In genomic region chr12:89949457-89950195, GRCh38 we compare ENCODE assay signal across 8 cellular contexts.
DNase-seq lines count a peak whose midpoint lies in the region; ATAC-seq, FAIRE-seq and TF ChIP-seq lines count a peak whose summit lies in the region.

No MANE protein-coding gene starts in this region.

- H3K27me3 ChIP-seq in small intestine (ENCODE audit: control insufficient read depth in 2 of 2, insufficient read depth in 2 of 2, low read length in 2 of 2): no peaks in the 10 kb centered on the region

- no peaks in the 10 kb centered on the region for H3K36me3 ChIP-seq in small intestine (ENCODE audit: control insufficient read depth in 2 of 2, insufficient read depth in 2 of 2, low read length in 2 of 2)

- no peaks in the 10 kb centered on the region for H3K27me3 Mint-ChIP-seq in activated CD4-positive, alpha-beta T cell treated with anti-CD3 and anti-CD28 coated beads, Interleukin-2, amount 10 ng/mL, durations not matched to agents 7 days and 5 days

- no peaks in the 10 kb centered on the region for H3K36me3 Mint-ChIP-seq in activated CD4-positive, alpha-beta T cell treated with anti-CD3 and anti-CD28 coated beads, Interleukin-2, amount 10 ng/mL, durations not matched to agents 7 days and 5 days (ENCODE audit: low read depth)

- peak; percentile 95 for ATAC-seq in GM21447 (IDR thresholded peaks at IDR 0.05; ENCODE audit: unreplicated experiment)

- peaks cover 3 to 22% of the 10 kb centered on the region in 2 donors for H3K4me1 ChIP-seq in small intestine (ENCODE audit: control insufficient read depth in 2 of 2, insufficient read depth in 1 of 2, low read depth in 1 of 2, low read length in 1 of 2)

- H3K27ac ChIP-seq in small intestine (ENCODE audit: low read depth in 1 of 2, low read length in 1 of 2): peak overlapping the region; percentile 11 to 80

- H3K4me3 Mint-ChIP-seq in activated CD4-positive, alpha-beta T cell treated with anti-CD3 and anti-CD28 coated beads, Interleukin-2, amount 10 ng/mL, durations not matched to agents 7 days and 5 days: no peak overlapping the region

- WGBS in small intestine, 3 donors: 16 to 31% (median 30%) methylated on average over 4 of the region's 4 CpGs

- TF ChIP-seq CTCF in GM12864 (IDR thresholded peaks at IDR 0.05; ENCODE audit: low read depth, low read length, missing control alignments): peak; percentile 57

- peak; percentile 49 for FAIRE-seq in small intestine (lab: Jason Lieb, UNC)

- CTCF ChIA-PET in activated CD4-positive, alpha-beta T cell treated with anti-CD3 and anti-CD28 coated beads, Interleukin-2, amount 10 ng/mL, durations not matched to agents 7 days and 5 days (lab: Charles Lee): interaction anchor here (0.6 to 2.0 kb wide), 5 partner anchors 10 to 94 kb away, joined by 3 to 6 read pairs (median 3); no protein-coding TSS in a partner anchor

- no peaks in the 10 kb centered on the region for H3K9me3 ChIP-seq in small intestine (ENCODE audit: control insufficient read depth, low read depth)

- no peaks in the 10 kb centered on the region for H3K9me3 Mint-ChIP-seq in activated CD4-positive, alpha-beta T cell treated with anti-CD3 and anti-CD28 coated beads, Interleukin-2, amount 10 ng/mL, durations not matched to agents 7 days and 5 days

- POLR2A ChIA-PET in activated CD4-positive, alpha-beta T cell treated with anti-CD3 and anti-CD28 coated beads, Interleukin-2, amount 10 ng/mL, durations not matched to agents 7 days and 5 days (lab: Charles Lee): no interaction called here

- H3K27ac Mint-ChIP-seq in activated CD4-positive, alpha-beta T cell treated with anti-CD3 and anti-CD28 coated beads, Interleukin-2, amount 10 ng/mL, durations not matched to agents 7 days and 5 days: no peak overlapping the region

- H3K4me3 ChIP-seq in GM12864 (ENCODE audit: low read depth, low read length): no peak overlapping the region; the same call in 1 of the 2 replicates
- H3K4me3 ChIP-seq in small intestine (ENCODE audit: low read depth in 1 of 2, low read length in 2 of 2): no peak overlapping the region

- H3K4me1 Mint-ChIP-seq in activated CD4-positive, alpha-beta T cell treated with anti-CD3 and anti-CD28 coated beads, Interleukin-2, amount 10 ng/mL, durations not matched to agents 7 days and 5 days: peaks cover 15% of the 10 kb centered on the region

- DNase-seq in GM12864 (ENCODE audit: low read depth) (peak; percentile 74), HT-29 (ENCODE audit: low spot score) (peak; percentile 95), fibroblast of peridontal ligament (ENCODE audit: extremely low read depth) (peak; percentile 73), small intestine (peak; percentile 57), NCI-H128 (lab: John Stamatoyannopoulos, UW; ENCODE audit: unreplicated experiment) (no peak), cerebellar cortex (ENCODE audit: low spot score) (no peak)
- peak; percentile 64 for DNase-seq in activated CD4-positive, alpha-beta T cell treated with anti-CD3 and anti-CD28 coated beads, Interleukin-2, amount 10 ng/mL, durations not matched to agents 7 days and 5 days

Comparison
In these comparisons a context has a peak if more than half of its experiments do, and no peak if none do; other contexts are left out.
1. DNase-seq: peak in GM12864 (single experiment), HT-29 (single experiment), activated CD4-positive, alpha-beta T cell treated with anti-CD3 and anti-CD28 coated beads, Interleukin-2, amount 10 ng/mL, durations not matched to agents 7 days and 5 days (single experiment), fibroblast of peridontal ligament (single experiment) and small intestine (single experiment); none in NCI-H128 (single experiment) and cerebellar cortex (single experiment).